9 cellular contexts compared by ENCODE assay signal in the genomic region with DNA sequence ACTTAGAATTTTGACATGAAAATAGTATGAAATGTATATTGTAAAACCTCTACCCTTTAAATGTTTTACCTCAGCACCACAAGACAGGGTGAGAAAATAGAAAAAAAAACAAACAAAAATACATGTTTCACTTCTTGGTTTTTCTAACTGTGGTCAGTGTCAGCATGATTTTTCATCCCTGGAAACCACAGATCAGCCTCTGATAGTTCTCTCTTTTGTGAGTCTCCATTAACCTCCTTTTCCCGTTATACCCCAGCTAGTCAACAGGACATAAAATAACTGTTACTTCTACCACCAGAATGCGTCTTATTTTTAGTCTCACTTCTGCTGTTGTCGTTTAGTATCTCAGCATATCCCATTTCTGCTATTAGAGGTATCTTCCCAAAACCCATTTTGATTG. TPM values are rescaled to one million over a fixed set of nuclear protein-coding genes. Genes with fewer than 3 reads are reported as not detected.
DNase-seq lines count a peak whose midpoint lies in the region; ATAC-seq and TF ChIP-seq lines count a peak whose summit lies in the region.
"Had no signal": no experiment of that assay in that cellular context is flagged by ENCODE, and none has a peak within 500 bp of the region (broad histone marks: within the 10 kb centered on the region; RNA-seq: fewer than 3 reads in every experiment).

No MANE protein-coding gene starts in this region.

- H3K36me3 Mint-ChIP-seq in GM23338 (ENCODE audit: low read depth), result no peaks in the 10 kb centered on the region; the same call in 2 of the 3 replicates
- H3K36me3 Mint-ChIP-seq: activated naive CD4-positive, alpha-beta T cell treated with anti-CD3 and anti-CD28 coated beads, Interleukin-2, amount 50 U/mL, for 72 hours had no signal

- no peak for TF ChIP-seq CTCF in Loucy (conservative IDR thresholded peaks at IDR 0.05; ENCODE audit: low read length)
- no peak for TF ChIP-seq CTCF in GM23338 (conservative IDR thresholded peaks at IDR 0.05; ENCODE audit: low read depth in 2 of 2)

- H3K79me2 ChIP-seq in Loucy (ENCODE audit: insufficient read depth, low read length), result peaks cover 75% of the 10 kb centered on the region
- H3K79me2 ChIP-seq in GM23338 (replicated peaks; ENCODE audit: insufficient read depth), result peaks cover 53% of the 10 kb centered on the region

- H3K36me3 ChIP-seq in Loucy (ENCODE audit: insufficient read depth, low read length) (peaks cover 30% of the 10 kb centered on the region), GM23338 (ENCODE audit: insufficient read depth) (no peaks in the 10 kb centered on the region)

- no peak overlapping the region for H2AFZ ChIP-seq in Loucy (ENCODE audit: low read length)
- no peak overlapping the region for H2AFZ ChIP-seq in GM23338

- peaks cover 49% of the 10 kb centered on the region for H4K20me1 ChIP-seq in Loucy (ENCODE audit: insufficient read depth, low read length, poor library complexity, severe bottlenecking)
- H4K20me1 ChIP-seq in GM23338 (replicated peaks; ENCODE audit: insufficient read depth), result 0 out of 2 replicates have a peak, but pooled peaks cover 6% of the 10 kb centered on the region

- no peak overlapping the region for H3K27ac ChIP-seq in GM23338 (ENCODE audit: low read depth)

- no peak overlapping the region for H3K27ac Mint-ChIP-seq in GM23338

- no peaks in the 10 kb centered on the region for H3K4me1 Mint-ChIP-seq in GM23338

- peak; percentile 98 for ATAC-seq in GM18870 (IDR thresholded peaks at IDR 0.05; ENCODE audit: unreplicated experiment)
- ATAC-seq in HG02623 (IDR thresholded peaks at IDR 0.05; ENCODE audit: unreplicated experiment), result peak; percentile 95
- no peak for ATAC-seq in GM23338

- H3F3A ChIP-seq in Loucy (ENCODE audit: low read depth) (no peaks in the 10 kb centered on the region), GM23338 (replicated peaks; ENCODE audit: low read depth) (no peaks in the 10 kb centered on the region)

- H3K4me2 ChIP-seq in Loucy (ENCODE audit: low read depth, low read length, poor library complexity, severe bottlenecking) (peak overlapping the region; percentile 47), GM23338 (no peak overlapping the region)

- no peak overlapping the region for H3K4me3 Mint-ChIP-seq in GM23338

- H3K9me3 Mint-ChIP-seq in GM23338, result no peaks in the 10 kb centered on the region
- H3K9me3 Mint-ChIP-seq: activated naive CD4-positive, alpha-beta T cell treated with anti-CD3 and anti-CD28 coated beads, Interleukin-2, amount 50 U/mL, for 72 hours had no signal

- DNase-seq in inferior parietal cortex (ENCODE audit: extremely low spot score) (peak; percentile 24), GM23338 (ENCODE audit: low spot score) (no peak), NCI-H345 (lab: John Stamatoyannopoulos, UW) (no peak), NCI-H1105 (lab: John Stamatoyannopoulos, UW) (no peak), NCI-H226 (no peak)

- H3K9me2 ChIP-seq in Loucy (replicated peaks; ENCODE audit: low read depth, low read length), result no peaks in the 10 kb centered on the region
- H3K9me2 ChIP-seq in GM23338 (ENCODE audit: insufficient read depth), result no peaks in the 10 kb centered on the region

- no peaks in the 10 kb centered on the region for H3K27me3 ChIP-seq in Loucy (ENCODE audit: insufficient read depth, low read length, poor library complexity, severe bottlenecking)
- no peaks in the 10 kb centered on the region for H3K27me3 ChIP-seq in GM23338 (ENCODE audit: insufficient read depth)

- no peak overlapping the region for H3K9ac ChIP-seq in Loucy (ENCODE audit: low read depth, low read length, poor library complexity, severe bottlenecking)

- no peaks in the 10 kb centered on the region for H3K27me3 Mint-ChIP-seq in GM23338 (ENCODE audit: insufficient read depth, low read depth, poor library complexity)

- peak overlapping the region; percentile 9 for H3K4me3 ChIP-seq in Loucy (ENCODE audit: low read length, poor library complexity, severe bottlenecking)
- no peak overlapping the region for H3K4me3 ChIP-seq in GM23338

- H3K9me3 ChIP-seq in Loucy (ENCODE audit: insufficient read depth, low read depth, low read length), result no peaks in the 10 kb centered on the region

- H3K4me1 ChIP-seq in Loucy (ENCODE audit: insufficient read depth, low read length, poor library complexity, severe bottlenecking) (peaks cover 31% of the 10 kb centered on the region), GM23338 (ENCODE audit: insufficient read depth) (no peaks in the 10 kb centered on the region)

TF ChIP-seq in GM23338, 12 proteins besides CTCF, POLR2A, EP300 and RAD21:
- TF ChIP-seq EZH2phosphoT487 (IDR thresholded peaks at IDR 0.05; ENCODE audit: unreplicated experiment) (no peak), EZH2 (IDR thresholded peaks at IDR 0.05; ENCODE audit: low read depth, unreplicated experiment) (no peak), POLR2AphosphoS5 (IDR thresholded peaks at IDR 0.05; ENCODE audit: low read depth) (no peak)
- TF ChIP-seq, protein P1, sequence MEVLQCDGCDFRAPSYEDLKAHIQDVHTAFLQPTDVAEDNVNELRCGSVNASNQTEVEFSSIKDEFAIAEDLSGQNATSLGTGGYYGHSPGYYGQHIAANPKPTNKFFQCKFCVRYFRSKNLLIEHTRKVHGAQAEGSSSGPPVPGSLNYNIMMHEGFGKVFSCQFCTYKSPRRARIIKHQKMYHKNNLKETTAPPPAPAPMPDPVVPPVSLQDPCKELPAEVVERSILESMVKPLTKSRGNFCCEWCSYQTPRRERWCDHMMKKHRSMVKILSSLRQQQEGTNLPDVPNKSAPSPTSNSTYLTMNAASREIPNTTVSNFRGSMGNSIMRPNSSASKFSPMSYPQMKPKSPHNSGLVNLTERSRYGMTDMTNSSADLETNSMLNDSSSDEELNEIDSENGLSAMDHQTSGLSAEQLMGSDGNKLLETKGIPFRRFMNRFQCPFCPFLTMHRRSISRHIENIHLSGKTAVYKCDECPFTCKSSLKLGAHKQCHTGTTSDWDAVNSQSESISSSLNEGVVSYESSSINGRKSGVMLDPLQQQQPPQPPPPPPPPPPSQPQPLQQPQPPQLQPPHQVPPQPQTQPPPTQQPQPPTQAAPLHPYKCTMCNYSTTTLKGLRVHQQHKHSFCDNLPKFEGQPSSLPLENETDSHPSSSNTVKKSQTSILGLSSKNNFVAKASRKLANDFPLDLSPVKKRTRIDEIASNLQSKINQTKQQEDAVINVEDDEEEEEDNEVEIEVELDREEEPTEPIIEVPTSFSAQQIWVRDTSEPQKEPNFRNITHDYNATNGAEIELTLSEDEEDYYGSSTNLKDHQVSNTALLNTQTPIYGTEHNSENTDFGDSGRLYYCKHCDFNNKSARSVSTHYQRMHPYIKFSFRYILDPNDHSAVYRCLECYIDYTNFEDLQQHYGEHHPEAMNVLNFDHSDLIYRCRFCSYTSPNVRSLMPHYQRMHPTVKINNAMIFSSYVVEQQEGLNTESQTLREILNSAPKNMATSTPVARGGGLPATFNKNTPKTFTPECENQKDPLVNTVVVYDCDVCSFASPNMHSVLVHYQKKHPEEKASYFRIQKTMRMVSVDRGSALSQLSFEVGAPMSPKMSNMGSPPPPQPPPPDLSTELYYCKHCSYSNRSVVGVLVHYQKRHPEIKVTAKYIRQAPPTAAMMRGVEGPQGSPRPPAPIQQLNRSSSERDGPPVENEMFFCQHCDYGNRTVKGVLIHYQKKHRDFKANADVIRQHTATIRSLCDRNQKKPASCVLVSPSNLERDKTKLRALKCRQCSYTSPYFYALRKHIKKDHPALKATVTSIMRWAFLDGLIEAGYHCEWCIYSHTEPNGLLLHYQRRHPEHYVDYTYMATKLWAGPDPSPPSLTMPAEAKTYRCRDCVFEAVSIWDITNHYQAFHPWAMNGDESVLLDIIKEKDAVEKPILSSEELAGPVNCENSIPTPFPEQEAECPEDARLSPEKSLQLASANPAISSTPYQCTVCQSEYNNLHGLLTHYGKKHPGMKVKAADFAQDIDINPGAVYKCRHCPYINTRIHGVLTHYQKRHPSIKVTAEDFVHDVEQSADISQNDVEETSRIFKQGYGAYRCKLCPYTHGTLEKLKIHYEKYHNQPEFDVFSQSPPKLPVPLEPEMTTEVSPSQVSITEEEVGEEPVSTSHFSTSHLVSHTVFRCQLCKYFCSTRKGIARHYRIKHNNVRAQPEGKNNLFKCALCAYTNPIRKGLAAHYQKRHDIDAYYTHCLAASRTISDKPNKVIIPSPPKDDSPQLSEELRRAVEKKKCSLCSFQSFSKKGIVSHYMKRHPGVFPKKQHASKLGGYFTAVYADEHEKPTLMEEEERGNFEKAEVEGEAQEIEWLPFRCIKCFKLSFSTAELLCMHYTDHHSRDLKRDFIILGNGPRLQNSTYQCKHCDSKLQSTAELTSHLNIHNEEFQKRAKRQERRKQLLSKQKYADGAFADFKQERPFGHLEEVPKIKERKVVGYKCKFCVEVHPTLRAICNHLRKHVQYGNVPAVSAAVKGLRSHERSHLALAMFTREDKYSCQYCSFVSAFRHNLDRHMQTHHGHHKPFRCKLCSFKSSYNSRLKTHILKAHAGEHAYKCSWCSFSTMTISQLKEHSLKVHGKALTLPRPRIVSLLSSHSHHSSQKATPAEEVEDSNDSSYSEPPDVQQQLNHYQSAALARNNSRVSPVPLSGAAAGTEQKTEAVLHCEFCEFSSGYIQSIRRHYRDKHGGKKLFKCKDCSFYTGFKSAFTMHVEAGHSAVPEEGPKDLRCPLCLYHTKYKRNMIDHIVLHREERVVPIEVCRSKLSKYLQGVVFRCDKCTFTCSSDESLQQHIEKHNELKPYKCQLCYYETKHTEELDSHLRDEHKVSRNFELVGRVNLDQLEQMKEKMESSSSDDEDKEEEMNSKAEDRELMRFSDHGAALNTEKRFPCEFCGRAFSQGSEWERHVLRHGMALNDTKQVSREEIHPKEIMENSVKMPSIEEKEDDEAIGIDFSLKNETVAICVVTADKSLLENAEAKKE (CRISPR knock-in tag; IDR thresholded peaks at IDR 0.05), result no peak

RNA-seq across cellular contexts. Expression of a gene that starts 48.3 kb away (rescaled TPM):
- total RNA-seq in GM23338 (2014; rRNA removed; shearing (Covaris generic)), result 14.7 and 18.0 TPM in 2 replicates
- polyA plus RNA-seq in GM23338 (2016; fragmentation: Nextera tagmentation; extraction: Ambion mirVana), result 9.4 and 11.3 TPM in 2 replicates
